32 cellular contexts compared by ENCODE assay signal in genomic region chr4:62145276-62145675, GRCh38.
"Had no signal": no experiment of that assay in that cellular context is flagged by ENCODE, and none has a peak within 500 bp of the region (broad histone marks: within the 10 kb centered on the region; RNA-seq: fewer than 3 reads in every experiment).

No MANE protein-coding gene starts in this region.

- H3K36me3 Mint-ChIP-seq: activated naive CD4-positive, alpha-beta T cell treated with anti-CD3 and anti-CD28 coated beads, Interleukin-2, amount 50 U/mL, for 24 hours; activated naive CD8-positive, alpha-beta T cell treated with anti-CD3 and anti-CD28 coated beads, Interleukin-2, amount 10 ng/mL, durations not matched to agents 7 days and 5 days had no signal

- H3K36me3 ChIP-seq: adrenal gland, brain microvascular endothelial cell, cardiac muscle cell, MG63, Peyer's patch, WERI-Rb-1 had no signal

- H3K4me3 Mint-ChIP-seq: activated CD8-positive, alpha-beta T cell treated with anti-CD3 and anti-CD28 coated beads, Interleukin-2, amount 10 ng/mL, durations not matched to agents 7 days and 5 days; activated naive CD4-positive, alpha-beta T cell treated with anti-CD3 and anti-CD28 coated beads, Interleukin-2, amount 50 U/mL, for 24 hours; activated naive CD8-positive, alpha-beta T cell treated with anti-CD3 and anti-CD28 coated beads, Interleukin-2, amount 10 ng/mL, durations not matched to agents 7 days and 5 days; activated T-cell treated with anti-CD3 and anti-CD28 coated beads, Interleukin-2, amount 50 U/mL, for 24 hours; central memory CD8-positive, alpha-beta T cell had no signal

- H3K4me3 ChIP-seq: adrenal gland, cardiac muscle cell, MG63, Peyer's patch had no signal

- H3K27me3 ChIP-seq: adrenal gland, brain microvascular endothelial cell, cardiac muscle cell, MG63, Peyer's patch had no signal

- H3K27me3 Mint-ChIP-seq: activated naive CD4-positive, alpha-beta T cell treated with anti-CD3 and anti-CD28 coated beads, Interleukin-2, amount 50 U/mL, for 24 hours; activated naive CD8-positive, alpha-beta T cell treated with anti-CD3 and anti-CD28 coated beads, Interleukin-2, amount 10 ng/mL, durations not matched to agents 7 days and 5 days; activated T-cell treated with anti-CD3 and anti-CD28 coated beads, Interleukin-2, amount 50 U/mL, for 24 hours; central memory CD8-positive, alpha-beta T cell had no signal

- DNase-seq: activated CD4-positive, alpha-beta T cell treated with anti-CD3 and anti-CD28 coated beads for 1 hour; activated CD4-positive, alpha-beta T cell treated with anti-CD3 and anti-CD28 coated beads for 48 hours; activated CD4-positive, CD25-positive, alpha-beta regulatory T cell; activated CD8-positive, alpha-beta T cell treated with anti-CD3 and anti-CD28 coated beads, Interleukin-2, amount 10 ng/mL, durations not matched to agents 7 days and 5 days; activated gamma-delta T cell; activated naive CD4-positive, alpha-beta T cell treated with Interleukin-2 at 50 U/mL for 16 hours; activated naive CD8-positive, alpha-beta T cell treated with anti-CD3 and anti-CD28 coated beads, Interleukin-2, amount 10 ng/mL, durations not matched to agents 7 days and 5 days; activated T-cell treated with anti-CD3 and anti-CD28 coated beads, Interleukin-2, amount 50 U/mL, for 24 hours; adrenal gland; brain microvascular endothelial cell; Kasumi-1; KG1; MG63; NCI-H1048; NCI-H1105 treated with DMSO at 0.1 percent for 48 hours; NCI-H1436 treated with DMSO at 0.1 percent for 48 hours; NCI-H1694 treated with DMSO at 0.1 percent for 48 hours; NCI-H2029; NCI-H345; NCI-H524 treated with DMSO at 0.1 percent for 48 hours; PC-3; Peyer's patch; RPMI8226; SW 1271; T-helper 1 cell; T-helper 2 cell; T-helper 9 cell; WERI-Rb-1 had no signal

- H3K27ac Mint-ChIP-seq: activated CD8-positive, alpha-beta T cell treated with anti-CD3 and anti-CD28 coated beads, Interleukin-2, amount 10 ng/mL, durations not matched to agents 7 days and 5 days; activated naive CD4-positive, alpha-beta T cell treated with anti-CD3 and anti-CD28 coated beads, Interleukin-2, amount 50 U/mL, for 24 hours; activated naive CD8-positive, alpha-beta T cell treated with anti-CD3 and anti-CD28 coated beads, Interleukin-2, amount 10 ng/mL, durations not matched to agents 7 days and 5 days; activated T-cell treated with anti-CD3 and anti-CD28 coated beads, Interleukin-2, amount 50 U/mL, for 24 hours; activated T-helper 2 cell treated with anti-CD3 and anti-CD28 coated beads, Interferon-gamma antibody, Interleukin-2, Interleukin-4, amounts not matched to agents 10 μg/mL and 5 μg/mL and 100 μg/mL, durations not matched to agents 14 hours and 24 hours and 36 hours had no signal

- H3K27ac ChIP-seq: adrenal gland, brain microvascular endothelial cell, cardiac muscle cell, Peyer's patch, WERI-Rb-1 had no signal

- H3K4me1 ChIP-seq: adrenal gland, Peyer's patch had no signal

- H3K9me3 ChIP-seq: adrenal gland, MG63, Peyer's patch had no signal

- H3K4me1 Mint-ChIP-seq: activated naive CD4-positive, alpha-beta T cell treated with anti-CD3 and anti-CD28 coated beads, Interleukin-2, amount 50 U/mL, for 24 hours; activated naive CD8-positive, alpha-beta T cell treated with anti-CD3 and anti-CD28 coated beads, Interleukin-2, amount 10 ng/mL, durations not matched to agents 7 days and 5 days; central memory CD8-positive, alpha-beta T cell had no signal

- ATAC-seq: activated CD8-positive, alpha-beta T cell treated with anti-CD3 and anti-CD28 coated beads, Interleukin-2, amount 10 ng/mL, durations not matched to agents 7 days and 5 days; PC-3 had no signal
